In the genomic region with DNA sequence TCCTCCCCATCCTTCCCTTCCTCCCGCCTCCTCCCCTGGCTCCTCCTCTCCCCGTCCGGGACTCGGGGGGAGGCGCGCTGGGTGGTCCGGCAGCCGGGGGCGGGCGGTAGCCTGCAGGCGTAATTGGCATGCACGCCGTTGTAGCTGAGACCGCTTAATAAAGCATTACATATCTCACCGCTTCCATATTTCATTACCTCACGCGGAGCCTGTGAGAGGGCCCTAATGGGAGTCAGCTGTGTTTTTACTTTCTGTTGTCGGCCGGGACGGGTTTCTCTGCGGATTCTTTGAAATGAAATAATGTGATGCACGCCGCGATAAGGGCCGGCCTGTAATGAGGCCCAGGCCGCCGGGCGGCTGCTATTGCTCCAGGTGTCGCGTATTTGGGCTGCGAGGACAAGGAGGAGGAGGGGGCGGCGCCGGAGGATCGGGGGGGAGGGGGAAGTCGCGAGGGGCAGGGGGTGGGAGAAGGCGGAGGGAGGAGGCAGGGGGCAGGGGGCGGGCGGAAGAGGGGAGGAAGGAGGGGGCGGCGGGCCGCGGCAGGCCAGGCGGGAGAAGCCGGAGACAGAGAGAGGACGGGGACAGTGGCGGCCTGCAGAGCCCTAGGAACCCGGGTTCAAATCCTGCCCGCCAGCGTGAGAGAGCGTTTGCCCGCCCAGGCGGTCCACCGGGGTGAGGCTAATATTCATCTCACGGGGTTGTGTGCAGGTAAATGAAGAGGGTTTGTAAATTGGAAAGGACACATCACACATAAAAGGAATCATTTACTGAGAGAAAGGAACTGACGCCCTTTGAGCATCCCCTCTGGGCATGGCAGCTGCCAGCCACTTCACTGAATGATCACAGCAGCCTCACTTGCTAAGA, we compare ENCODE assay signal across 2 cellular contexts.
TF ChIP-seq lines count a peak whose summit lies in the region.

No MANE protein-coding gene starts in this region.

TF ChIP-seq in liver, 16 proteins besides CTCF, POLR2A, EP300 and RAD21 (continued from another document):
- no peak for TF ChIP-seq TAF1 (conservative IDR thresholded peaks at IDR 0.05)
- TF ChIP-seq FOXA2 (IDR thresholded peaks at IDR 0.05): no peak
- TF ChIP-seq SP1 (IDR thresholded peaks at IDR 0.05): no peak
- no peak for TF ChIP-seq JUND (IDR thresholded peaks at IDR 0.05)
- TF ChIP-seq, protein P1, sequence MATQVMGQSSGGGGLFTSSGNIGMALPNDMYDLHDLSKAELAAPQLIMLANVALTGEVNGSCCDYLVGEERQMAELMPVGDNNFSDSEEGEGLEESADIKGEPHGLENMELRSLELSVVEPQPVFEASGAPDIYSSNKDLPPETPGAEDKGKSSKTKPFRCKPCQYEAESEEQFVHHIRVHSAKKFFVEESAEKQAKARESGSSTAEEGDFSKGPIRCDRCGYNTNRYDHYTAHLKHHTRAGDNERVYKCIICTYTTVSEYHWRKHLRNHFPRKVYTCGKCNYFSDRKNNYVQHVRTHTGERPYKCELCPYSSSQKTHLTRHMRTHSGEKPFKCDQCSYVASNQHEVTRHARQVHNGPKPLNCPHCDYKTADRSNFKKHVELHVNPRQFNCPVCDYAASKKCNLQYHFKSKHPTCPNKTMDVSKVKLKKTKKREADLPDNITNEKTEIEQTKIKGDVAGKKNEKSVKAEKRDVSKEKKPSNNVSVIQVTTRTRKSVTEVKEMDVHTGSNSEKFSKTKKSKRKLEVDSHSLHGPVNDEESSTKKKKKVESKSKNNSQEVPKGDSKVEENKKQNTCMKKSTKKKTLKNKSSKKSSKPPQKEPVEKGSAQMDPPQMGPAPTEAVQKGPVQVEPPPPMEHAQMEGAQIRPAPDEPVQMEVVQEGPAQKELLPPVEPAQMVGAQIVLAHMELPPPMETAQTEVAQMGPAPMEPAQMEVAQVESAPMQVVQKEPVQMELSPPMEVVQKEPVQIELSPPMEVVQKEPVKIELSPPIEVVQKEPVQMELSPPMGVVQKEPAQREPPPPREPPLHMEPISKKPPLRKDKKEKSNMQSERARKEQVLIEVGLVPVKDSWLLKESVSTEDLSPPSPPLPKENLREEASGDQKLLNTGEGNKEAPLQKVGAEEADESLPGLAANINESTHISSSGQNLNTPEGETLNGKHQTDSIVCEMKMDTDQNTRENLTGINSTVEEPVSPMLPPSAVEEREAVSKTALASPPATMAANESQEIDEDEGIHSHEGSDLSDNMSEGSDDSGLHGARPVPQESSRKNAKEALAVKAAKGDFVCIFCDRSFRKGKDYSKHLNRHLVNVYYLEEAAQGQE (IDR thresholded peaks at IDR 0.05): no peak
- TF ChIP-seq HNF4G (IDR thresholded peaks at IDR 0.05): no peak
- TF ChIP-seq, protein P2, sequence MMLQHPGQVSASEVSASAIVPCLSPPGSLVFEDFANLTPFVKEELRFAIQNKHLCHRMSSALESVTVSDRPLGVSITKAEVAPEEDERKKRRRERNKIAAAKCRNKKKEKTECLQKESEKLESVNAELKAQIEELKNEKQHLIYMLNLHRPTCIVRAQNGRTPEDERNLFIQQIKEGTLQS (IDR thresholded peaks at IDR 0.05): no peak
- TF ChIP-seq RXRA (IDR thresholded peaks at IDR 0.05): no peak
- TF ChIP-seq FOXA1 (IDR thresholded peaks at IDR 0.05): no peak
- TF ChIP-seq HNF4A (conservative IDR thresholded peaks at IDR 0.05): no peak
- TF ChIP-seq, protein P3, sequence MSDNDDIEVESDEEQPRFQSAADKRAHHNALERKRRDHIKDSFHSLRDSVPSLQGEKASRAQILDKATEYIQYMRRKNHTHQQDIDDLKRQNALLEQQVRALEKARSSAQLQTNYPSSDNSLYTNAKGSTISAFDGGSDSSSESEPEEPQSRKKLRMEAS (IDR thresholded peaks at IDR 0.05): no peak
TF ChIP-seq in liver: peak in this region for 0.

TF ChIP-seq in HepG2, 621 proteins besides CTCF, POLR2A, EP300 and RAD21 (continued from another document):
- TF ChIP-seq, protein P4, sequence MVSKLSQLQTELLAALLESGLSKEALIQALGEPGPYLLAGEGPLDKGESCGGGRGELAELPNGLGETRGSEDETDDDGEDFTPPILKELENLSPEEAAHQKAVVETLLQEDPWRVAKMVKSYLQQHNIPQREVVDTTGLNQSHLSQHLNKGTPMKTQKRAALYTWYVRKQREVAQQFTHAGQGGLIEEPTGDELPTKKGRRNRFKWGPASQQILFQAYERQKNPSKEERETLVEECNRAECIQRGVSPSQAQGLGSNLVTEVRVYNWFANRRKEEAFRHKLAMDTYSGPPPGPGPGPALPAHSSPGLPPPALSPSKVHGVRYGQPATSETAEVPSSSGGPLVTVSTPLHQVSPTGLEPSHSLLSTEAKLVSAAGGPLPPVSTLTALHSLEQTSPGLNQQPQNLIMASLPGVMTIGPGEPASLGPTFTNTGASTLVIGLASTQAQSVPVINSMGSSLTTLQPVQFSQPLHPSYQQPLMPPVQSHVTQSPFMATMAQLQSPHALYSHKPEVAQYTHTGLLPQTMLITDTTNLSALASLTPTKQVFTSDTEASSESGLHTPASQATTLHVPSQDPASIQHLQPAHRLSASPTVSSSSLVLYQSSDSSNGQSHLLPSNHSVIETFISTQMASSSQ (IDR thresholded peaks at IDR 0.05; ENCODE audit: low read depth): no peak
- TF ChIP-seq, protein P4 (CRISPR knock-in tag; IDR thresholded peaks at IDR 0.05; ENCODE audit: borderline replicate concordance): no peak
